Comparison of ENCODE assay signal across 8 cellular contexts in genomic region chr17:7281074-7281952, GRCh38. TPM values are rescaled to one million over a fixed set of nuclear protein-coding genes. Genes with fewer than 3 reads are reported as not detected.
DNase-seq lines count a peak whose midpoint lies in the region; ATAC-seq lines count a peak whose summit lies in the region.

Gene SLC2A4 (plus strand): TSS chr17:7281718. CDS start chr17:7281935, 217 bp downstream.

- H3K27me3 Mint-ChIP-seq in dendritic cell treated with granulocyte-macrophage colony-stimulating factor and Interleukin-4, amounts not matched to agents 40 ng/mL and 50 ng/mL, for 4 days = peaks cover 81% of the 10 kb centered on the region

- H3K9me3 Mint-ChIP-seq in dendritic cell treated with granulocyte-macrophage colony-stimulating factor and Interleukin-4, amounts not matched to agents 40 ng/mL and 50 ng/mL, for 4 days = no peaks in the 10 kb centered on the region

- peak within 1 kb of the TSS; percentile 73 for H3K4me3 Mint-ChIP-seq in dendritic cell treated with granulocyte-macrophage colony-stimulating factor and Interleukin-4, amounts not matched to agents 40 ng/mL and 50 ng/mL, for 4 days

- no peaks in the 10 kb centered on the region for H3K36me3 Mint-ChIP-seq in dendritic cell treated with granulocyte-macrophage colony-stimulating factor and Interleukin-4, amounts not matched to agents 40 ng/mL and 50 ng/mL, for 4 days (ENCODE audit: low read depth)

- ATAC-seq in HG03025 (IDR thresholded peaks at IDR 0.05; ENCODE audit: low FRiP score, unreplicated experiment) = peak; percentile 42
- peak; percentile 89 for ATAC-seq in left lobe of liver
- ATAC-seq in GM18858 (IDR thresholded peaks at IDR 0.05; ENCODE audit: unreplicated experiment) = no peak

- peak within 1 kb of the TSS; percentile 57 for H3K27ac Mint-ChIP-seq in dendritic cell treated with granulocyte-macrophage colony-stimulating factor and Interleukin-4, amounts not matched to agents 40 ng/mL and 50 ng/mL, for 4 days

- DNase-seq in GM04504 (ENCODE audit: low read depth) = peak; percentile 78
- DNase-seq in NCI-H510A treated with DMSO at 0.1 percent for 48 hours (lab: John Stamatoyannopoulos, UW) = peak; percentile 76
- DNase-seq in activated CD4-positive, alpha-beta T cell treated with anti-CD3 and anti-CD28 coated beads, Interleukin-2, amount 50 U/mL, for 48 hours = peak; percentile 93 to 94
- peak; percentile 97 for DNase-seq in left lobe of liver (ENCODE audit: low spot score)
- peak; percentile 84 to 93 for DNase-seq in stimulated activated CD4-positive, alpha-beta T cell treated with anti-CD3 and anti-CD28 coated beads, Interleukin-1b, Interleukin-23, amount 100 ng/mL, for 4 hours (ENCODE audit: low read depth in 2 of 2)

- intact Hi-C loops in dendritic cell treated with granulocyte-macrophage colony-stimulating factor and Interleukin-4, amounts not matched to agents 40 ng/mL and 50 ng/mL, for 4 days (cut with micrococcal nuclease) = loop anchor here (1.0 to 10.0 kb wide), 3 partner anchors 29 to 53 kb away; partner anchors contain the start of genes ACAP1, ELP5 and GABARAP

- H3K4me1 Mint-ChIP-seq in dendritic cell treated with granulocyte-macrophage colony-stimulating factor and Interleukin-4, amounts not matched to agents 40 ng/mL and 50 ng/mL, for 4 days (ENCODE audit: low read depth) = peaks cover 47% of the 10 kb centered on the region

RNA-seq across cellular contexts. Expression of gene SLC2A4, which starts in this region (rescaled TPM):
- 0.48 TPM for total RNA-seq in left lobe of liver

Comparison
In these comparisons a context has a peak if more than half of its experiments do, and no peak if none do; other contexts are left out.
1. Peak in DNase-seq and ATAC-seq in left lobe of liver; RNA of the gene not detected or under 1 TPM.